ENCODE assay signal across 18 cellular contexts in the genomic region with DNA sequence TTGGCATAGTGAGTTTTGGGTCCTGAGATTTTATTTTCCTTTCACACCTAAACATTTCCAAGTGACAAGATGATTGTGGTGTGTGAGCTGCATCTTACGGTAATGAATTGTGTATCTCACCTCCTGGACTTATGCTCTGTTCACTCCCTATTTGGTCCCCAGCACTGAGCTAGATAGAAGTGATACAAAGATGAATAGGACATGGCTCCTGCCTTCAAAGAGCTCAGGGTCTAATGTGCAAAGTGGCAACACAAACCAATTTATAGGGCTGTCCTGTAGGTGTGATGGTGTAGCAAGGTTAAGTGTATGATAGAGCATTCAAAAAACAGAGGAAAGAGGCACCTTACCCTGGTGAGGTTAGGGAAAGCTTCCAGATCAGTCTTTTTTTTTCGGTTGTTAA. TPM values are rescaled to one million over a fixed set of nuclear protein-coding genes. Genes with fewer than 3 reads are reported as not detected.
DNase-seq lines count a peak whose midpoint lies in the region; ATAC-seq, FAIRE-seq and TF ChIP-seq lines count a peak whose summit lies in the region.
"Had no signal": no experiment of that assay in that cellular context is flagged by ENCODE, and none has a peak within 500 bp of the region (broad histone marks: within the 10 kb centered on the region; RNA-seq: fewer than 3 reads in every experiment).

No MANE protein-coding gene starts in this region.

- H3K9ac ChIP-seq in HepG2 (ENCODE audit: insufficient read depth, low read depth, low read length), result no peak overlapping the region
- H3K9ac ChIP-seq: BLaER1 treated with 17β-estradiol and CSF1 and Interleukin-3, amounts not matched to agents 10 nM and 100 nM had no signal

- 83% methylated on average over 2 of the region's 2 CpGs for WGBS in HepG2 (ENCODE audit: low lambda C conversion rate)
- 71% methylated on average over 2 of the region's 2 CpGs for WGBS in right lobe of liver (ENCODE audit: insufficient coverage, low coverage, low lambda C conversion rate, missing lambda C conversion rate)

- intact Hi-C loops in HepG2 (cut with micrococcal nuclease; ENCODE audit: unreplicated experiment), result no loop called here
- intact Hi-C loops in right lobe of liver (cut with DNase I), result no loop called here

- in situ Hi-C loops in HepG2 (cut with HindIII; ENCODE audit: extremely low pct_ligation_motif_present, low pct_unique_long_range_greater_than_20kb), result no loop called here

- TF ChIP-seq EP300 in HepG2 (IDR thresholded peaks at IDR 0.05; ENCODE audit: low read depth in 2 of 2, low read length in 2 of 2), result no peak
- no peak for TF ChIP-seq EP300 in HepG2 (CRISPR knock-in tag; IDR thresholded peaks at IDR 0.05; ENCODE audit: borderline replicate concordance)

- no peaks in the 10 kb centered on the region for H4K20me1 ChIP-seq in HepG2 (ENCODE audit: insufficient read depth, low read length)
- H4K20me1 ChIP-seq: BLaER1 treated with 17β-estradiol and CSF1 and Interleukin-3, amounts not matched to agents 10 nM and 100 nM had no signal

- no peak for TF ChIP-seq RAD21 in HepG2 (CRISPR knock-in tag; IDR thresholded peaks at IDR 0.05)

- ATAC-seq in HepG2 (peak; percentile 52), right lobe of liver (no peak), HG02884 (IDR thresholded peaks at IDR 0.05; ENCODE audit: unreplicated experiment) (no peak)
- ATAC-seq: CD8-positive, alpha-beta T cell had no signal

- POLR2A ChIA-PET in HepG2 (lab: Yijun Ruan, JAX), result no interaction called here

- H3K4me2 ChIP-seq in HepG2 (ENCODE audit: low read depth, low read length), result no peak overlapping the region

- peak; percentile 46 for FAIRE-seq in HepG2 (lab: Jason Lieb, UNC)
- FAIRE-seq: GM19239 had no signal

- no peak for TF ChIP-seq CTCF in cardiac muscle cell (IDR thresholded peaks at IDR 0.05; ENCODE audit: low read depth, low read length)
- no peak for TF ChIP-seq CTCF in right atrium auricular region (IDR thresholded peaks at IDR 0.05)
- no peak for TF ChIP-seq CTCF in HepG2 (CRISPR knock-in tag; IDR thresholded peaks at IDR 0.05)
- TF ChIP-seq CTCF in right lobe of liver (IDR thresholded peaks at IDR 0.05), result no peak
- TF ChIP-seq CTCF in nephron progenitor cell (IDR thresholded peaks at IDR 0.05), result no peak

- TF ChIP-seq POLR2A in HepG2 (IDR thresholded peaks at IDR 0.05; ENCODE audit: insufficient read depth in 1 of 2, low read depth in 2 of 2, low read length in 2 of 2), result no peak
- TF ChIP-seq POLR2A in right lobe of liver (IDR thresholded peaks at IDR 0.05), result no peak

- H3K27ac ChIP-seq in cardiac muscle cell (peak overlapping the region; percentile 87), right atrium auricular region (peak overlapping the region in 1 of 2 donors; percentile 56), HepG2 (ENCODE audit: extremely low read length, insufficient read depth, low read length) (no peak overlapping the region), right lobe of liver (no peak overlapping the region)
- H3K27ac ChIP-seq: BLaER1 treated with 17β-estradiol and CSF1 and Interleukin-3, amounts not matched to agents 10 nM and 100 nM had no signal

- no peaks in the 10 kb centered on the region for H3K9me3 ChIP-seq in cardiac muscle cell (ENCODE audit: low read depth)
- H3K9me3 ChIP-seq in right atrium auricular region, result no peaks in the 10 kb centered on the region
- no peaks in the 10 kb centered on the region for H3K9me3 ChIP-seq in HepG2 (ENCODE audit: low read length)
- no peaks in the 10 kb centered on the region for H3K9me3 ChIP-seq in right lobe of liver
- H3K9me3 ChIP-seq: BLaER1 treated with 17β-estradiol and CSF1 and Interleukin-3, amounts not matched to agents 10 nM and 100 nM; HAP-1 had no signal

- H3K4me3 ChIP-seq in cardiac muscle cell (no peak overlapping the region), right atrium auricular region (no peak overlapping the region), HepG2 (replicated peaks in 1 of 3; ENCODE audit: insufficient read depth in 1 of 3, low read depth in 2 of 3, low read length in 3 of 3) (no peak overlapping the region), right lobe of liver (no peak overlapping the region)
- H3K4me3 ChIP-seq: BLaER1 treated with 17β-estradiol and CSF1 and Interleukin-3, amounts not matched to agents 10 nM and 100 nM; HAP-1 had no signal

- BruUV-seq in HepG2 (replicated peaks; lab: Mats Ljungman, UMichigan), result no TSS peak

- H2AFZ ChIP-seq in HepG2 (ENCODE audit: low read length), result no peak overlapping the region

- peaks cover 47% of the 10 kb centered on the region for H3K4me1 ChIP-seq in cardiac muscle cell (ENCODE audit: low read depth)
- H3K4me1 ChIP-seq in right atrium auricular region, result peaks cover 0 to 7% of the 10 kb centered on the region in 2 donors
- H3K4me1 ChIP-seq in HepG2 (ENCODE audit: insufficient read depth, low read length), result peaks cover 69% of the 10 kb centered on the region
- H3K4me1 ChIP-seq in right lobe of liver, result no peaks in the 10 kb centered on the region

- CTCF ChIA-PET in HepG2 (lab: Yijun Ruan, JAX; ENCODE audit: low intra/inter-chr PET ratio, low total read pairs), result no interaction called here

- no peaks in the 10 kb centered on the region for H3K36me3 Mint-ChIP-seq in nephron progenitor cell (ENCODE audit: low read depth)
- H3K36me3 Mint-ChIP-seq: CD8-positive, alpha-beta T cell had no signal

- H3K27me3 ChIP-seq in cardiac muscle cell, result no peaks in the 10 kb centered on the region
- H3K27me3 ChIP-seq in right atrium auricular region, result no peaks in the 10 kb centered on the region
- H3K27me3 ChIP-seq in HepG2 (ENCODE audit: control insufficient read depth in 1 of 2, insufficient read depth in 2 of 2, low read length in 2 of 2), result no peaks in the 10 kb centered on the region
- H3K27me3 ChIP-seq in right lobe of liver, result no peaks in the 10 kb centered on the region
- H3K27me3 ChIP-seq: BLaER1 treated with 17β-estradiol and CSF1 and Interleukin-3, amounts not matched to agents 10 nM and 100 nM had no signal

- peaks cover 7% of the 10 kb centered on the region for H3K9me3 Mint-ChIP-seq in nephron progenitor cell
- H3K9me3 Mint-ChIP-seq: CD8-positive, alpha-beta T cell had no signal

- no peaks in the 10 kb centered on the region for H3K27me3 Mint-ChIP-seq in nephron progenitor cell (ENCODE audit: low read depth, poor library complexity)

- H3K27ac Mint-ChIP-seq in nephron progenitor cell, result peak overlapping the region; percentile 4
- H3K27ac Mint-ChIP-seq: B cell; CD8-positive, alpha-beta T cell had no signal

- no peak overlapping the region for H3K4me3 Mint-ChIP-seq in nephron progenitor cell
- H3K4me3 Mint-ChIP-seq: B cell; CD8-positive, alpha-beta T cell had no signal

- peaks cover 16% of the 10 kb centered on the region for H3K4me1 Mint-ChIP-seq in nephron progenitor cell
- H3K4me1 Mint-ChIP-seq: B cell had no signal

- no peak for DNase-seq in cardiac muscle cell (ENCODE audit: low read depth in 1 of 2, low spot score in 1 of 2)
- DNase-seq in right atrium auricular region (ENCODE audit: low spot score), result no peak
- DNase-seq in HepG2 (ENCODE audit: low spot score), result no peak
- no peak for DNase-seq in right lobe of liver
- DNase-seq in nephron progenitor cell, result no peak
- DNase-seq in SKM-1 (lab: John Stamatoyannopoulos, UW; ENCODE audit: unreplicated experiment), result no peak
- DNase-seq: 8988T; Calu3; CD8-positive, alpha-beta T cell; DND-41; EL had no signal

- no peaks in the 10 kb centered on the region for H3K79me2 ChIP-seq in HepG2 (ENCODE audit: insufficient read depth, low read length)

- H3K36me3 ChIP-seq in cardiac muscle cell, result no peaks in the 10 kb centered on the region
- H3K36me3 ChIP-seq in right atrium auricular region, result no peaks in the 10 kb centered on the region
- no peaks in the 10 kb centered on the region for H3K36me3 ChIP-seq in HepG2 (replicated peaks in 1 of 2; ENCODE audit: control insufficient read depth in 1 of 2, insufficient read depth in 2 of 2, low read length in 2 of 2)
- no peaks in the 10 kb centered on the region for H3K36me3 ChIP-seq in right lobe of liver
- H3K36me3 ChIP-seq: BLaER1 treated with 17β-estradiol and CSF1 and Interleukin-3, amounts not matched to agents 10 nM and 100 nM; HAP-1 had no signal

TF ChIP-seq in HepG2, 621 proteins besides CTCF, POLR2A, EP300 and RAD21 (continues in another document):
- peak; percentile 34; the same call in 1 of the 2 replicates for TF ChIP-seq ZNF12 (CRISPR knock-in tag; IDR thresholded peaks at IDR 0.05)
- TF ChIP-seq ZNF720 (CRISPR knock-in tag; IDR thresholded peaks at IDR 0.05), result no peak
- TF ChIP-seq SPEN (CRISPR knock-in tag; IDR thresholded peaks at IDR 0.05; ENCODE audit: low read depth), result no peak
- TF ChIP-seq ZSCAN30 (CRISPR knock-in tag; IDR thresholded peaks at IDR 0.05), result no peak

RNA-seq across cellular contexts. Expression of a gene that starts 17.6 kb away (rescaled TPM):
- total RNA-seq in cardiac muscle cell (139 and 141 TPM in 2 replicates), right atrium auricular region (10 to 100 TPM; 32.2 to 38.5 TPM), HepG2 (2016; rRNA removed; fragmentation: Illumina TruSeq; extraction: Trizol) (47.7 and 77.7 TPM in 2 replicates), right lobe of liver (under 1 TPM in 5 of 6 experiments, not detected in 1; 0.06 to 0.37 (median 0.29) TPM)
- polyA plus RNA-seq in cardiac muscle cell (91.3 and 124 TPM in 2 replicates), HepG2 (2011; rRNA removed) (38.9 and 75.3 TPM in 2 replicates)
- total RNA-seq in HepG2 (2016; cell fraction: cytosol; rRNA removed; fragmentation: Illumina TruSeq; extraction: Trizol; ENCODE audit: low read depth), result 7.7 and 8.2 TPM in 2 replicates
- total RNA-seq in HepG2 (2016; cell fraction: insoluble cytoplasmic fraction; rRNA removed; fragmentation: Illumina TruSeq; extraction: Trizol), result 48.1 and 76.8 TPM in 2 replicates
- total RNA-seq in HepG2 (2016; cell fraction: membrane; rRNA removed; fragmentation: Illumina TruSeq; extraction: Trizol), result 25.2 and 27.9 TPM in 2 replicates
- 84.2 and 94.2 TPM in 2 replicates for total RNA-seq in HepG2 (2016; cell fraction: nucleus; rRNA removed; fragmentation: Illumina TruSeq; extraction: Trizol)
- polyA plus RNA-seq in HepG2 (2011; cell fraction: cytosol; rRNA removed), result 37.4 and 45.8 TPM in 2 replicates
- 30.8 and 50.6 TPM in 2 replicates for polyA plus RNA-seq in HepG2 (2011; cell fraction: nucleus; rRNA removed)
- 25.9 and 27.9 TPM in 2 replicates for polyA plus RNA-seq in HepG2 (2012)
- 2.9 TPM in 2 replicates for polyA plus RNA-seq in HepG2 (2016; cell fraction: cytosol; fragmentation: Illumina TruSeq; extraction: Trizol; ENCODE audit: low read depth)
- 35.7 and 36.2 TPM in 2 replicates for polyA plus RNA-seq in HepG2 (2016; cell fraction: insoluble cytoplasmic fraction; fragmentation: Illumina TruSeq; extraction: Trizol; ENCODE audit: low read depth)
- polyA plus RNA-seq in HepG2 (2016; cell fraction: membrane; fragmentation: Illumina TruSeq; extraction: Trizol; ENCODE audit: low read depth), result 9.9 and 10.1 TPM in 2 replicates
- 95.3 and 95.9 TPM in 2 replicates for polyA plus RNA-seq in HepG2 (2016; cell fraction: nucleus; fragmentation: Illumina TruSeq; extraction: Trizol; ENCODE audit: insufficient read depth, low read depth)
- 0.05 and 162 TPM in 2 replicates for polyA minus RNA-seq in HepG2 (2011; rRNA and poly(A)+ RNA removed; ENCODE audit: low replicate concordance)
- 40.8 and 64.9 TPM in 2 replicates for polyA minus RNA-seq in HepG2 (2011; cell fraction: cytosol; rRNA and poly(A)+ RNA removed)
- polyA minus RNA-seq in HepG2 (2011; cell fraction: nucleus; rRNA and poly(A)+ RNA removed), result 47.0 and 73.8 TPM in 2 replicates
- total RNA-seq: B cell; CD8-positive, alpha-beta T cell; G401; HT-29 had no signal

Comparison
In these comparisons a context has a peak if more than half of its experiments do, and no peak if none do; other contexts are left out.
1. RNA of a gene that starts 17.6 kb away (total RNA-seq): 139 to 141 TPM in cardiac muscle cell, 7.7 to 94.2 TPM in HepG2 and 32.2 to 38.5 TPM in right atrium auricular region; 0.06 to 0.37 TPM in right lobe of liver; every median in the first group is over 4 times any median in the second.